8 cellular contexts compared by ENCODE assay signal in the genomic region with DNA sequence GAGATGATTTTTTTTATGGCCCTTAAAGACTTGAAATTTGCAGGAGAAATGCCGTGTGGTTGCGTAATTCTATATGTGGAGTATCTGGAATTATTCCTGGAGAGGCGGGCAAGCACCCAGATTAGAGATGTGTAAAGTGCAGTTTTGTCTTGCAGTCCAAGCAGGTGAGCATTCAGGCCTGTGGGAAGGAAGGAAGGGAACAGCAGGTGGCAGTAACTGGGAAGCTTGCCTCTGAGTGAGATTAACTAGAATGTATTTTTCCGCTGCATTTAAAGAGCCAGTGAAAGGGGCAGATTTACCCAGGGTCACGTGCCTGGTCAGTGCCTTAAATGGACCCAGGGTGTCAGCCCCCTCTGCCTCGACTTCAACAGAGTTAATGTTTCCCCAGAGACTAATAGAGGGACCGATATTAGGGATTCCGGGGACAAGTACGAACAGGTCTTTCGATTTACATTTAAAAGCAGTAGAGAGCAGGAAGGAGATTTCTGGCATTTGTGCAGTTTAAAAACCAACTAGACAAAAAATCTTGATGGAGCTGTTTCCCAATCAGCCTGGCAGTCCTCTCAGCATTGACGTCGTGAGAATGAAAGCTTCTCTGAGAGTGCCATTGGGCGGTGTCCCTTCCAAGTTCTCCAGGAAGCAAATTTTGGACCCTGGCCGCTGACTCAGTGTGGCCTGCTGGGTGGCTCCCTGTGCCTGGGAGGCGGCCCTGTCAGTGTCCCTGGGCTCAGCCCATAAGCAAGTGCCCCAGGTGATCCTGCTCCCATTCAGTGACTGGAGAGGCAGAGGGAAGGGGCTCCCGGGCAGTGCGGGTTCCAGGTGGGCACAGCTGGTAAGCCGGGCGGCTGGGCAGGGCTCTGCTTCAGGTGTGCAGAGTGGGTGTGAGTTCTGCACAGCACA. TPM values are rescaled to one million over a fixed set of nuclear protein-coding genes. Genes with fewer than 3 reads are reported as not detected.
DNase-seq lines count a peak whose midpoint lies in the region; ATAC-seq and TF ChIP-seq lines count a peak whose summit lies in the region.

No MANE protein-coding gene starts in this region.

- H3K4me3 Mint-ChIP-seq in activated T-cell treated with anti-CD3 and anti-CD28 coated beads, Interleukin-2, amount 50 U/mL, for 72 hours: no peak overlapping the region

- H3K4me2 ChIP-seq in IMR-90 (ENCODE audit: low read depth, low read length): no peak overlapping the region

- no peak overlapping the region for H3K9ac ChIP-seq in IMR-90 (ENCODE audit: low read depth, low read length)

- no TSS peak for BruUV-seq in IMR-90 (replicated peaks; lab: Mats Ljungman, UMichigan)

- TF ChIP-seq CTCF in IMR-90 (conservative IDR thresholded peaks at IDR 0.05; ENCODE audit: low read depth, low read length): peak; percentile 30; the same call in 1 of the 2 replicates
- TF ChIP-seq CTCF in cardiac fibroblast (IDR thresholded peaks at IDR 0.05; ENCODE audit: low read depth, low read length): peak; percentile 33

- TF ChIP-seq RAD21 in IMR-90 (IDR thresholded peaks at IDR 0.05; ENCODE audit: low read length): no peak

- no peak overlapping the region for H2BK20ac ChIP-seq in IMR-90 (ENCODE audit: low read depth, low read length)

- H2AK5ac ChIP-seq in IMR-90 (ENCODE audit: low read depth, low read length): peak overlapping the region; percentile 38; the same call in 1 of the 2 replicates

- H2BK15ac ChIP-seq in IMR-90 (ENCODE audit: low read depth, low read length): no peak overlapping the region

- intact Hi-C loops in IMR-90 (cut with micrococcal nuclease) (no loop called here), left colon (cut with DNase I, micrococcal nuclease) (no loop called here)

- H2BK5ac ChIP-seq in IMR-90 (ENCODE audit: low read depth, low read length, poor library complexity, severe bottlenecking): no peak overlapping the region

- no peaks in the 10 kb centered on the region for H3K9me3 ChIP-seq in IMR-90 (ENCODE audit: control insufficient read depth, insufficient read depth, low read length)

- H3K27ac ChIP-seq in IMR-90 (ENCODE audit: insufficient read depth, low read length): no peak overlapping the region
- H3K27ac ChIP-seq in substantia nigra (ENCODE audit: low read depth, low read length, poor library complexity, severe bottlenecking): peak overlapping the region; percentile 74

- in situ Hi-C loops in IMR-90 (cut with MboI; ENCODE audit: low sequenced_read_pairs): loop anchor here (5.0 kb wide), 1 partner anchor 53 kb away; no protein-coding TSS in a partner anchor

- no peak overlapping the region for H4K5ac ChIP-seq in IMR-90 (ENCODE audit: low read depth, low read length)

- CTCF ChIA-PET in IMR-90 (lab: Yijun Ruan, JAX): interaction anchor here (1.4 kb wide), 1 partner anchor 105 kb away, joined by 3 read pairs; no protein-coding TSS in a partner anchor

- H3K27me3 ChIP-seq in IMR-90 (ENCODE audit: control insufficient read depth, insufficient read depth, low read length): no peaks in the 10 kb centered on the region

- 82% methylated on average over 2 of the region's 19 CpGs; no CpG with 5 or more reads in 1 of the 2 experiments for WGBS in IMR-90 (ENCODE audit: extremely low coverage in 2 of 2, insufficient read length in 1 of 2), 2 experiments

- no peak overlapping the region for H3K23ac ChIP-seq in IMR-90 (ENCODE audit: low read depth, low read length)

- H4K20me1 ChIP-seq in IMR-90 (ENCODE audit: insufficient read depth, low read length): peaks cover 61% of the 10 kb centered on the region

- no peaks in the 10 kb centered on the region for H3K27me3 Mint-ChIP-seq in activated T-cell treated with anti-CD3 and anti-CD28 coated beads, Interleukin-2, amount 50 U/mL, for 72 hours (ENCODE audit: low read depth)

- 0 out of 2 replicates have a peak, but pooled peaks have one; percentile 13 for ATAC-seq in IMR-90 (ENCODE audit: low read depth)
- ATAC-seq in left colon: peak; percentile 98
- no peak for ATAC-seq in GM19023 (IDR thresholded peaks at IDR 0.05; ENCODE audit: unreplicated experiment)
- ATAC-seq in activated T-cell treated with anti-CD3 and anti-CD28 coated beads, Interleukin-2, amount 50 U/mL, for 72 hours (replicated peaks in 1 of 2): no peak

- H3K27ac Mint-ChIP-seq in activated T-cell treated with anti-CD3 and anti-CD28 coated beads, Interleukin-2, amount 50 U/mL, for 72 hours: no peak overlapping the region

- no peak overlapping the region for H3K14ac ChIP-seq in IMR-90 (replicated peaks; ENCODE audit: low read depth, low read length)

- H2AFZ ChIP-seq in IMR-90 (replicated peaks; ENCODE audit: low read length, poor library complexity): no peak overlapping the region

- peaks cover 0 to under 1% of the 10 kb centered on the region in 2 donors for H3K9me3 Mint-ChIP-seq in activated T-cell treated with anti-CD3 and anti-CD28 coated beads, Interleukin-2, amount 50 U/mL, for 72 hours

- H3K56ac ChIP-seq in IMR-90 (ENCODE audit: extremely low read depth, insufficient read depth, low read length): no peak overlapping the region

- peaks cover 10% of the 10 kb centered on the region for H3K9me1 ChIP-seq in IMR-90 (ENCODE audit: insufficient read depth, low read length)

- H3K4me1 ChIP-seq in IMR-90 (ENCODE audit: control insufficient read depth, insufficient read depth, low read length): peaks cover 35% of the 10 kb centered on the region

- H4K8ac ChIP-seq in IMR-90 (ENCODE audit: low read depth in 2 of 2, low read length in 2 of 2): no peak overlapping the region

- no peak for TF ChIP-seq POLR2A in IMR-90 (IDR thresholded peaks at IDR 0.05; ENCODE audit: low read depth, low read length)

- H3K4me3 ChIP-seq in IMR-90 (ENCODE audit: insufficient read depth, low read depth, low read length): no peak overlapping the region
- no peak overlapping the region for H3K4me3 ChIP-seq in cardiac fibroblast (replicated peaks in 1 of 2; ENCODE audit: low read depth in 2 of 2, low read length in 2 of 2)

- H2BK120ac ChIP-seq in IMR-90 (ENCODE audit: low read depth, low read length): no peak overlapping the region

- peaks cover 10% of the 10 kb centered on the region for H3K36me3 ChIP-seq in IMR-90 (ENCODE audit: control insufficient read depth, insufficient read depth, low read length)

- H3K79me1 ChIP-seq in IMR-90 (ENCODE audit: low read depth in 1 of 2, low read length in 2 of 2): peaks cover 39 to 85% of the 10 kb centered on the region in 2 experiments

- H4K91ac ChIP-seq in IMR-90 (ENCODE audit: insufficient read depth, low read depth, low read length): no peak overlapping the region; the same call in 1 of the 2 replicates

- no peak overlapping the region for H3K18ac ChIP-seq in IMR-90 (ENCODE audit: low read depth, low read length)

- H2AK9ac ChIP-seq in IMR-90 (replicated peaks; ENCODE audit: low read depth, low read length, poor library complexity): peak overlapping the region; percentile 76

- no peak overlapping the region for H3K4ac ChIP-seq in IMR-90 (ENCODE audit: low read depth, low read length)

- dilution Hi-C loops in IMR-90 (cut with HindIII; ENCODE audit: low sequenced_read_pairs, unreplicated experiment): no loop called here

- peaks cover 47% of the 10 kb centered on the region for H3K4me1 Mint-ChIP-seq in activated T-cell treated with anti-CD3 and anti-CD28 coated beads, Interleukin-2, amount 50 U/mL, for 72 hours (ENCODE audit: low read depth)

- POLR2A ChIA-PET in IMR-90 (lab: Charles Lee; ENCODE audit: unreplicated experiment): no interaction called here

- peaks cover 2 to 26% of the 10 kb centered on the region in 2 donors for H3K36me3 Mint-ChIP-seq in activated T-cell treated with anti-CD3 and anti-CD28 coated beads, Interleukin-2, amount 50 U/mL, for 72 hours (ENCODE audit: insufficient read depth in 2 of 2)

- DNase-seq in AG08396 (ENCODE audit: low spot score) (peak; percentile 40), IMR-90 (peak; percentile 42), cardiac fibroblast (ENCODE audit: low read depth in 2 of 2) (peak; percentile 55 to 71), left colon (peak; percentile 86 to 92), substantia nigra (lab: John Stamatoyannopoulos, UW) (peak in 26 of 49 donors; percentile 23 to 66 (median 38)), NCI-H446 (lab: John Stamatoyannopoulos, UW) (no peak)
- no peak for DNase-seq in activated T-cell treated with anti-CD3 and anti-CD28 coated beads, Interleukin-2, amount 50 U/mL, for 72 hours

TF ChIP-seq in IMR-90, 13 proteins besides CTCF, POLR2A, EP300 and RAD21:
- TF ChIP-seq, protein P1, sequence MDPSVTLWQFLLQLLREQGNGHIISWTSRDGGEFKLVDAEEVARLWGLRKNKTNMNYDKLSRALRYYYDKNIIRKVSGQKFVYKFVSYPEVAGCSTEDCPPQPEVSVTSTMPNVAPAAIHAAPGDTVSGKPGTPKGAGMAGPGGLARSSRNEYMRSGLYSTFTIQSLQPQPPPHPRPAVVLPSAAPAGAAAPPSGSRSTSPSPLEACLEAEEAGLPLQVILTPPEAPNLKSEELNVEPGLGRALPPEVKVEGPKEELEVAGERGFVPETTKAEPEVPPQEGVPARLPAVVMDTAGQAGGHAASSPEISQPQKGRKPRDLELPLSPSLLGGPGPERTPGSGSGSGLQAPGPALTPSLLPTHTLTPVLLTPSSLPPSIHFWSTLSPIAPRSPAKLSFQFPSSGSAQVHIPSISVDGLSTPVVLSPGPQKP (IDR thresholded peaks at IDR 0.05; ENCODE audit: borderline replicate concordance, low read depth, low read length): no peak
- TF ChIP-seq MXI1 (IDR thresholded peaks at IDR 0.05; ENCODE audit: borderline replicate concordance, low read depth, low read length): no peak
- TF ChIP-seq NFE2L2 (IDR thresholded peaks at IDR 0.05; ENCODE audit: low read depth, low read length): no peak
- peak; percentile 89 for TF ChIP-seq CEBPB (IDR thresholded peaks at IDR 0.05; ENCODE audit: low read depth, low read length)
- TF ChIP-seq SMC3 (IDR thresholded peaks at IDR 0.05; ENCODE audit: low read depth, low read length): no peak
- no peak for TF ChIP-seq MAFK (IDR thresholded peaks at IDR 0.05; ENCODE audit: low read depth, low read length)
- TF ChIP-seq, protein P2, sequence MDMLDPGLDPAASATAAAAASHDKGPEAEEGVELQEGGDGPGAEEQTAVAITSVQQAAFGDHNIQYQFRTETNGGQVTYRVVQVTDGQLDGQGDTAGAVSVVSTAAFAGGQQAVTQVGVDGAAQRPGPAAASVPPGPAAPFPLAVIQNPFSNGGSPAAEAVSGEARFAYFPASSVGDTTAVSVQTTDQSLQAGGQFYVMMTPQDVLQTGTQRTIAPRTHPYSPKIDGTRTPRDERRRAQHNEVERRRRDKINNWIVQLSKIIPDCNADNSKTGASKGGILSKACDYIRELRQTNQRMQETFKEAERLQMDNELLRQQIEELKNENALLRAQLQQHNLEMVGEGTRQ (IDR thresholded peaks at IDR 0.05; ENCODE audit: low read depth, low read length): no peak

RNA-seq across cellular contexts. Expression of a gene that starts 38.2 kb away (rescaled TPM):
- total RNA-seq in IMR-90 (2012; rRNA removed): 8.9 and 12.5 TPM in 2 replicates
- 19.5 and 21.9 TPM in 2 replicates for polyA plus RNA-seq in IMR-90 (2012; rRNA removed)
- 12.2 and 18.8 TPM in 2 replicates for polyA plus RNA-seq in IMR-90 (2012; cell fraction: cytosol; rRNA removed)
- 83.2 and 123 TPM in 2 replicates for polyA plus RNA-seq in IMR-90 (2012; cell fraction: nucleus; rRNA removed; ENCODE audit: low replicate concordance)
- 10 to 100 TPM; 19.0 to 29.1 TPM for total RNA-seq in left colon
- total RNA-seq in activated T-cell treated with anti-CD3 and anti-CD28 coated beads, Interleukin-2, amount 50 U/mL, for 72 hours: 100 to 1,000 TPM; 191 to 296 TPM

Comparison
In these comparisons a context has a peak if more than half of its experiments do, and no peak if none do; other contexts are left out.
1. DNase-seq: peak in AG08396 (single experiment), IMR-90 (single experiment), cardiac fibroblast (2 of 2), left colon (2 of 2) and substantia nigra (26 of 49); none in activated T-cell treated with anti-CD3 and anti-CD28 coated beads, Interleukin-2, amount 50 U/mL, for 72 hours (0 of 2) and NCI-H446 (0 of 2).
2. ATAC-seq: peak in IMR-90 (single experiment) and left colon (single experiment); none in GM19023 (single experiment) and activated T-cell treated with anti-CD3 and anti-CD28 coated beads, Interleukin-2, amount 50 U/mL, for 72 hours (0 of 2).
3. RNA of a gene that starts 38.2 kb away (total RNA-seq): 191 to 296 TPM in activated T-cell treated with anti-CD3 and anti-CD28 coated beads, Interleukin-2, amount 50 U/mL, for 72 hours; 19.0 to 29.1 TPM in left colon and 8.9 to 12.5 TPM in IMR-90; every median in the first group is over 4 times any median in the second.